30 cellular contexts compared by ENCODE assay signal in genomic region chr20:56663660-56664059, GRCh38. TPM values are rescaled to one million over a fixed set of nuclear protein-coding genes. Genes with fewer than 3 reads are reported as not detected.
"Had no signal": no experiment of that assay in that cellular context is flagged by ENCODE, and none has a peak within 500 bp of the region (broad histone marks: within the 10 kb centered on the region; RNA-seq: fewer than 3 reads in every experiment).

No MANE protein-coding gene starts in this region.

- H3K4me3 ChIP-seq: colonic mucosa, coronary artery, dorsolateral prefrontal cortex, esophagus muscularis mucosa, esophagus squamous epithelium, gastroesophageal sphincter, heart left ventricle, heart right ventricle had no signal

- H3K4me1 Mint-ChIP-seq: endodermal cell had no signal

- DNase-seq: colonic mucosa; cortex of kidney; dermis blood vessel endothelial cell; dorsolateral prefrontal cortex; effector CD4-positive, alpha-beta T cell; effector CD8-positive, alpha-beta T cell; effector memory CD4-positive, alpha-beta T cell; effector memory CD8-positive, alpha-beta T cell; endodermal cell; erythroblast; esophagus squamous epithelium; foreskin fibroblast; foreskin keratinocyte; foreskin melanocyte; glutamatergic neuron; head of caudate nucleus; heart left ventricle; heart right ventricle had no signal

- H3K27ac ChIP-seq: colonic mucosa, coronary artery, dorsolateral prefrontal cortex, epithelial cell of prostate, esophagus muscularis mucosa, esophagus squamous epithelium, foreskin keratinocyte, gastroesophageal sphincter, heart left ventricle, heart right ventricle had no signal

- H3K4me3 Mint-ChIP-seq: dendritic cell treated with granulocyte-macrophage colony-stimulating factor and Interleukin-4, amounts not matched to agents 40 ng/mL and 50 ng/mL, for 4 days; effector memory CD8-positive, alpha-beta T cell; endodermal cell had no signal

- H3K27me3 ChIP-seq: colonic mucosa, esophagus squamous epithelium, foreskin keratinocyte had no signal

- H3K36me3 ChIP-seq: colonic mucosa, esophagus muscularis mucosa, esophagus squamous epithelium, gastroesophageal sphincter, heart left ventricle, heart right ventricle had no signal

- H3K27ac Mint-ChIP-seq: dendritic cell treated with granulocyte-macrophage colony-stimulating factor and Interleukin-4, amounts not matched to agents 40 ng/mL and 50 ng/mL, for 4 days; effector memory CD8-positive, alpha-beta T cell; endodermal cell had no signal

- FAIRE-seq: colon, endometrium, endothelial cell of umbilical vein, frontal cortex had no signal

- H3K9me3 Mint-ChIP-seq: dendritic cell treated with granulocyte-macrophage colony-stimulating factor and Interleukin-4, amounts not matched to agents 40 ng/mL and 50 ng/mL, for 4 days; effector memory CD8-positive, alpha-beta T cell; endodermal cell had no signal

- H3K4me1 ChIP-seq: colonic mucosa, esophagus muscularis mucosa, esophagus squamous epithelium, foreskin keratinocyte, gastroesophageal sphincter, heart left ventricle, heart right ventricle had no signal

- H3K9me3 ChIP-seq: colonic mucosa, esophagus muscularis mucosa, esophagus squamous epithelium, gastroesophageal sphincter, heart left ventricle, heart right ventricle had no signal

- ATAC-seq: effector memory CD8-positive, alpha-beta T cell; esophagus mucosa; foreskin keratinocyte; gastroesophageal sphincter; heart left ventricle; heart right ventricle had no signal

RNA-seq across cellular contexts. Expression of gene TFAP2C, which starts 34.6 kb away (rescaled TPM):
- total RNA-seq: dermis blood vessel endothelial cell, dermis microvascular lymphatic vessel endothelial cell, endothelial cell of umbilical vein, fibroblast of lung had no signal
- polyA plus RNA-seq: heart left ventricle had no signal
